ENCODE assay signal across 13 cellular contexts in genomic region chr3:61141697-61142096, GRCh38.
"Had no signal": no experiment of that assay in that cellular context is flagged by ENCODE, and none has a peak within 500 bp of the region (broad histone marks: within the 10 kb centered on the region; RNA-seq: fewer than 3 reads in every experiment).

No MANE protein-coding gene starts in this region.

- H3K4me3 Mint-ChIP-seq: activated CD4-positive, alpha-beta memory T cell treated with anti-CD3 and anti-CD28 coated beads for 36 hours; activated naive CD8-positive, alpha-beta T cell treated with anti-CD3 and anti-CD28 coated beads for 36 hours; activated T-cell treated with anti-CD3 and anti-CD28 coated beads, Interleukin-2, amount 50 U/mL, for 72 hours; stimulated activated naive CD8-positive, alpha-beta T cell treated with anti-CD3 and anti-CD28 coated beads, Interleukin-15, amount 100 ng/mL, for 72 hours had no signal

- H3K27ac ChIP-seq: breast epithelium, dorsolateral prefrontal cortex, testis had no signal

- H3K36me3 ChIP-seq: breast epithelium had no signal

- H3K9me3 Mint-ChIP-seq: activated CD4-positive, alpha-beta memory T cell treated with anti-CD3 and anti-CD28 coated beads for 36 hours had no signal

- H3K27me3 Mint-ChIP-seq: activated CD4-positive, alpha-beta memory T cell treated with anti-CD3 and anti-CD28 coated beads for 36 hours; activated naive CD8-positive, alpha-beta T cell treated with anti-CD3 and anti-CD28 coated beads for 36 hours; stimulated activated naive CD8-positive, alpha-beta T cell treated with anti-CD3 and anti-CD28 coated beads, Interleukin-15, amount 100 ng/mL, for 72 hours had no signal

- H3K4me1 Mint-ChIP-seq: activated naive CD8-positive, alpha-beta T cell treated with anti-CD3 and anti-CD28 coated beads for 36 hours; stimulated activated naive CD8-positive, alpha-beta T cell treated with anti-CD3 and anti-CD28 coated beads, Interleukin-15, amount 100 ng/mL, for 72 hours had no signal

- H3K4me1 ChIP-seq: breast epithelium, testis had no signal

- H3K27ac Mint-ChIP-seq: activated CD4-positive, alpha-beta memory T cell treated with anti-CD3 and anti-CD28 coated beads for 36 hours; activated naive CD8-positive, alpha-beta T cell treated with anti-CD3 and anti-CD28 coated beads for 36 hours; activated T-cell treated with anti-CD3 and anti-CD28 coated beads, Interleukin-2, amount 50 U/mL, for 72 hours; stimulated activated naive CD8-positive, alpha-beta T cell treated with anti-CD3 and anti-CD28 coated beads, Interleukin-15, amount 100 ng/mL, for 72 hours had no signal

- H3K4me3 ChIP-seq: breast epithelium, dorsolateral prefrontal cortex, testis had no signal

- H3K27me3 ChIP-seq: breast epithelium, dorsolateral prefrontal cortex, testis had no signal

- DNase-seq: activated CD4-positive, alpha-beta memory T cell treated with anti-CD3 and anti-CD28 coated beads for 36 hours; activated CD4-positive, alpha-beta T cell treated with anti-CD3 and anti-CD28 coated beads for 1 hour; activated gamma-delta T cell treated with Interleukin-2 at 50 U/mL for 16 hours; activated naive CD8-positive, alpha-beta T cell treated with anti-CD3 and anti-CD28 coated beads for 36 hours; activated T-cell treated with anti-CD3 and anti-CD28 coated beads, Interleukin-2, amount 50 U/mL, for 72 hours; dorsolateral prefrontal cortex; hippocampal formation; posterior cingulate gyrus; stimulated activated CD4-positive, alpha-beta T cell treated with anti-CD3 and anti-CD28 coated beads, Interleukin-4, amount 100 ng/mL, for 4 hours; stimulated activated naive CD8-positive, alpha-beta T cell treated with anti-CD3 and anti-CD28 coated beads, Interleukin-15, amount 100 ng/mL, for 72 hours; testis had no signal

- H3K9me3 ChIP-seq: breast epithelium, testis had no signal

- H3K36me3 Mint-ChIP-seq: activated CD4-positive, alpha-beta memory T cell treated with anti-CD3 and anti-CD28 coated beads for 36 hours; activated naive CD8-positive, alpha-beta T cell treated with anti-CD3 and anti-CD28 coated beads for 36 hours had no signal

- ATAC-seq: activated T-cell treated with anti-CD3 and anti-CD28 coated beads, Interleukin-2, amount 50 U/mL, for 72 hours; esophagus mucosa; stimulated activated naive CD8-positive, alpha-beta T cell treated with anti-CD3 and anti-CD28 coated beads, Interleukin-15, amount 100 ng/mL, for 72 hours had no signal
